Comparison of ENCODE assay signal across 2 cellular contexts in genomic region chr1:242267004-242267403, GRCh38.
A peak's percentile ranks its signal among the peaks of the same experiment; 100 is the strongest.
DNase-seq lines count a peak whose midpoint lies in the region; FAIRE-seq and TF ChIP-seq lines count a peak whose summit lies in the region.
"Not testable (repeated sequence)": the region's sequence is repeated elsewhere in the genome, so short reads cannot be mapped to it uniquely, and the experiment has no call there.

No MANE protein-coding gene starts in this region.

- H3K36me3 ChIP-seq in HEK293 (ENCODE audit: control insufficient read depth in 2 of 2, insufficient read depth in 1 of 2, low read length in 2 of 2) = not testable (repeated sequence)

- POLR2A ChIA-PET in HEK293 (lab: Yijun Ruan, JAX) = not testable (repeated sequence)

- CTCF ChIA-PET in HEK293 (lab: Yijun Ruan, JAX) = not testable (repeated sequence)

- not testable (repeated sequence) for H3K27ac ChIP-seq in HEK293 (ENCODE audit: extremely low read depth, low read depth, low read length)

- H3K4me3 ChIP-seq in HEK293 (ENCODE audit: low read depth, low read length) = not testable (repeated sequence)

- H3K4me1 ChIP-seq in HEK293 (ENCODE audit: control insufficient read depth, insufficient read depth, low read length) = not testable (repeated sequence)

- DNase-seq in urothelium cell line (ENCODE audit: low spot score) = not testable (repeated sequence)

- peak; percentile 9 for FAIRE-seq in urothelium cell line (lab: Jason Lieb, UNC)

- H3K9me3 ChIP-seq in HEK293 (ENCODE audit: control insufficient read depth, insufficient read depth, low read depth, low read length) = not testable (repeated sequence)

- not testable (repeated sequence) for TF ChIP-seq CTCF in HEK293 (tag by site-specific recombination; IDR thresholded peaks at IDR 0.05)

TF ChIP-seq in HEK293, 187 proteins besides CTCF, POLR2A, EP300 and RAD21:
- peak; percentile 97 for TF ChIP-seq PRDM1 (tag by site-specific recombination; IDR thresholded peaks at IDR 0.05)
